Comparison of ENCODE assay signal across 11 cellular contexts in genomic region chr18:27793013-27793412, GRCh38.
"Had no signal": no experiment of that assay in that cellular context is flagged by ENCODE, and none has a peak within 500 bp of the region (broad histone marks: within the 10 kb centered on the region; RNA-seq: fewer than 3 reads in every experiment).

No MANE protein-coding gene starts in this region.

- ATAC-seq: left colon, lower lobe of right lung, sciatic nerve, upper lobe of right lung had no signal

- H3K27ac ChIP-seq: lower lobe of right lung, spleen, suprapubic skin, upper lobe of right lung had no signal

- H3K4me1 ChIP-seq: lower lobe of right lung, spleen, upper lobe of right lung had no signal

- DNase-seq: activated CD4-positive, alpha-beta T cell treated with anti-CD3 and anti-CD28 coated beads, Interleukin-2, amount 50 U/mL, for 4 hours; activated CD4-positive, CD25-positive, alpha-beta regulatory T cell treated with anti-CD3 and anti-CD28 coated beads, Interleukin-2, amount 50 U/mL, for 72 hours; activated naive CD4-positive, alpha-beta T cell treated with anti-CD3 and anti-CD28 coated beads, Interleukin-2, amount 10 ng/mL, durations not matched to agents 7 days and 5 days; dorsolateral prefrontal cortex; left colon; lower lobe of right lung; spleen; T-helper 9 cell; upper lobe of right lung had no signal

- H3K27me3 ChIP-seq: dorsolateral prefrontal cortex, spleen, suprapubic skin, upper lobe of right lung had no signal

- H3K4me3 ChIP-seq: dorsolateral prefrontal cortex, lower lobe of right lung, spleen, suprapubic skin, upper lobe of right lung had no signal

- H3K36me3 ChIP-seq: lower lobe of right lung, spleen, suprapubic skin, upper lobe of right lung had no signal

- H3K9me3 ChIP-seq: lower lobe of right lung, spleen, suprapubic skin, upper lobe of right lung had no signal
